Comparison of ENCODE assay signal across 8 cellular contexts in the genomic region with DNA sequence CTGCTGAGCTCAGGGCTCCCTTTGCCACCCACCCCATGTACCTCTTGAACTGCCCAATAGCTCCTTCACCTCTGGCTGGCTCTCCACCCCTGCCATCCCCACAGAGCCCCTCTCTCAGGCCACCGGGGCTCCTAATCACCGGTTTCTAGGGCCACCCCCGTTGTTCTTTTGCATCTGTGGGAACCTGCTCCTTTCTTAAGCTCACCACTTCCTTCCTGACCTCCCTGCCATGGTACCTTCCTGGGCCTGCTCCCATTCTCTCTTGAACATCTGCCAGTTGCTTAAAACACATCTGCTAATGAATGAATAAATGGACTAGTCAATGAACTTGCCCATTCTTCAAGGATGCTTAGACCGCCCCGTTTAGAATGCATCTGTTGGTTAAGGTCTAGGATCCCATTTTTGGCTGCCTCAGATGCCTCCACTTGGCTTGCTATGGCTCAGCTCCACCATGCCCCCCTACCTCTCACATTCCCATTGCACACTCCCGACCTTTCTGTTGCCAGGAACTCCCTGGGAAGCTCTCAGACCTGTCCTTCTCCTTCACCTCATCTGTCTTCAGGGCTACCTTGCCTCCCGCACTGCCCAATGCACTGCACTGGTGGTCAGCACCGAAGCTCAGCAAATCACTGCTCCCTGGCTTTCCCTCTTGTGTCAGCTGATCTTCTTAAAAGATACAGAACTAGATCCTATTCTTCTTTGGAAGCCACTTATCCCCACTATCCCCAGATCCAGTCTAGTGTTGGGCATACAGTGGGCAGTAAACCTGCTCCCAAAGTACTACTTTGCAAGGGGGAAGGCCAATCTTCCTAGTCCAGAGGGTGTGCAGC. TPM values are rescaled to one million over a fixed set of nuclear protein-coding genes. Genes with fewer than 3 reads are reported as not detected.
DNase-seq lines count a peak whose midpoint lies in the region; ATAC-seq and TF ChIP-seq lines count a peak whose summit lies in the region.

No MANE protein-coding gene starts in this region.

- H3K9ac ChIP-seq in neural progenitor cell, result no peak overlapping the region

- peaks cover 24% of the 10 kb centered on the region for H3K4me1 ChIP-seq in CD8-positive, alpha-beta memory T cell (ENCODE audit: insufficient read depth, low read length)
- H3K4me1 ChIP-seq in neural progenitor cell, result peaks cover 40% of the 10 kb centered on the region

- POLR2A ChIA-PET in CD8-positive, alpha-beta memory T cell (lab: Charles Lee), result interaction anchor here (0.6 to 0.7 kb wide), 2 partner anchors 10 to 125 kb away, joined by 3 read pairs; no protein-coding TSS in a partner anchor
- POLR2A ChIA-PET in HEK293T (lab: Yijun Ruan, JAX), result interaction anchor here (0.9 to 4.7 kb wide), 4 partner anchors 9 to 121 kb away, joined by 3 to 41 read pairs (median 5); a partner anchor contains a TSS

- no peak for DNase-seq in CD8-positive, alpha-beta memory T cell
- DNase-seq in Kasumi-1 (lab: John Stamatoyannopoulos, UW) (peak; percentile 62 to 65), dorsolateral prefrontal cortex (peak in 1 of 10 donors; percentile 24), neural progenitor cell (ENCODE audit: low spot score) (peak; percentile 4), HEK293T (ENCODE audit: extremely low spot score) (no peak)

- peaks cover 46% of the 10 kb centered on the region for H3F3A ChIP-seq in neural progenitor cell (ENCODE audit: low read depth)

- peak overlapping the region; percentile 44 for H3K4me3 ChIP-seq in CD8-positive, alpha-beta memory T cell (ENCODE audit: low read length)
- H3K4me3 ChIP-seq in dorsolateral prefrontal cortex (peak overlapping the region in 38 of 59 donors; percentile 5 to 60 (median 48)), neural progenitor cell (peak overlapping the region; percentile 27)

- peak overlapping the region in 6 of 8 donors; percentile 2 to 75 (median 64) for H3K27ac Mint-ChIP-seq in CD8-positive, alpha-beta memory T cell
- peak overlapping the region; percentile 97 for H3K27ac Mint-ChIP-seq in neural progenitor cell

- intact Hi-C loops in dorsolateral prefrontal cortex (cut with DNase I), result no loop called here

- no peaks in the 10 kb centered on the region for H3K9me3 Mint-ChIP-seq in CD8-positive, alpha-beta memory T cell
- H3K9me3 Mint-ChIP-seq in neural progenitor cell, result no peaks in the 10 kb centered on the region

- H3K9me3 ChIP-seq in CD8-positive, alpha-beta memory T cell (ENCODE audit: low read length), result no peaks in the 10 kb centered on the region
- H3K9me3 ChIP-seq in neural progenitor cell (ENCODE audit: low read depth), result no peaks in the 10 kb centered on the region

- peaks cover 98% of the 10 kb centered on the region for H4K20me1 ChIP-seq in neural progenitor cell (ENCODE audit: low read depth)

- H3K27me3 Mint-ChIP-seq in CD8-positive, alpha-beta memory T cell, result peaks cover 2 to 11% of the 10 kb centered on the region in 2 donors
- H3K27me3 Mint-ChIP-seq in neural progenitor cell (ENCODE audit: insufficient read depth, low read depth), result peaks cover 4% of the 10 kb centered on the region

- no peak overlapping the region for H3K27ac ChIP-seq in CD8-positive, alpha-beta memory T cell (ENCODE audit: low read depth, low read length)
- peak overlapping the region; percentile 80 to 100 (median 100) for H3K27ac ChIP-seq in dorsolateral prefrontal cortex
- peak overlapping the region; percentile 77 for H3K27ac ChIP-seq in neural progenitor cell

- no peaks in the 10 kb centered on the region for H3K36me3 Mint-ChIP-seq in CD8-positive, alpha-beta memory T cell
- H3K36me3 Mint-ChIP-seq in neural progenitor cell, result peaks cover 48% of the 10 kb centered on the region

- H3K4me2 ChIP-seq in neural progenitor cell, result peak overlapping the region; percentile 75

- peaks cover 70% of the 10 kb centered on the region for H3K79me2 ChIP-seq in neural progenitor cell (ENCODE audit: low read depth)

- H2AFZ ChIP-seq in neural progenitor cell (replicated peaks), result no peak overlapping the region

- H3K4me1 Mint-ChIP-seq in CD8-positive, alpha-beta memory T cell, result peaks cover 26 to 30% (median 26%) of the 10 kb centered on the region in 3 donors
- H3K4me1 Mint-ChIP-seq in neural progenitor cell, result peaks cover 51% of the 10 kb centered on the region

- CTCF ChIA-PET in CD8-positive, alpha-beta memory T cell (lab: Charles Lee), result interaction anchor here (0.8 to 3.3 kb wide), 5 partner anchors 11 to 152 kb away, joined by 3 to 9 read pairs (median 3); no protein-coding TSS in a partner anchor
- CTCF ChIA-PET in HEK293T (lab: Yijun Ruan, JAX), result interaction anchor here (0.7 to 2.6 kb wide), 4 partner anchors 10 to 57 kb away, joined by 3 to 13 read pairs (median 3); no protein-coding TSS in a partner anchor

- H3K4me3 Mint-ChIP-seq in CD8-positive, alpha-beta memory T cell, result peak overlapping the region; percentile 43 to 84 (median 77)
- peak overlapping the region; percentile 38 for H3K4me3 Mint-ChIP-seq in neural progenitor cell

- no peaks in the 10 kb centered on the region for H3K36me3 ChIP-seq in CD8-positive, alpha-beta memory T cell (ENCODE audit: insufficient read depth, low read length)
- H3K36me3 ChIP-seq in neural progenitor cell, result peaks cover 16% of the 10 kb centered on the region

- TF ChIP-seq CTCF in dorsolateral prefrontal cortex (IDR thresholded peaks at IDR 0.05 in 54 of 56, conservative IDR thresholded peaks at IDR 0.05 in 2 of 56; ENCODE audit: low read depth in 1 of 56, partially characterized antibody in 56 of 56) (no peak), neural progenitor cell (IDR thresholded peaks at IDR 0.05) (no peak)

- no peaks in the 10 kb centered on the region for H3K27me3 ChIP-seq in CD8-positive, alpha-beta memory T cell (ENCODE audit: insufficient read depth, low read length, poor library complexity, severe bottlenecking)
- no peaks in the 10 kb centered on the region for H3K27me3 ChIP-seq in dorsolateral prefrontal cortex
- no peaks in the 10 kb centered on the region for H3K27me3 ChIP-seq in neural progenitor cell

- ATAC-seq in HG02642 (IDR thresholded peaks at IDR 0.05; ENCODE audit: poor library complexity, unreplicated experiment), result no peak
- ATAC-seq in GM18861 (IDR thresholded peaks at IDR 0.05; ENCODE audit: unreplicated experiment), result no peak
- ATAC-seq in GM21515 (IDR thresholded peaks at IDR 0.05; ENCODE audit: unreplicated experiment), result no peak

TF ChIP-seq in HEK293T, 16 proteins besides CTCF, POLR2A, EP300 and RAD21:
- TF ChIP-seq CTBP1 (IDR thresholded peaks at IDR 0.05; ENCODE audit: borderline replicate concordance), result no peak
- no peak for TF ChIP-seq FOXM1 (IDR thresholded peaks at IDR 0.05; ENCODE audit: borderline replicate concordance)
- no peak for TF ChIP-seq LEF1 (IDR thresholded peaks at IDR 0.05; ENCODE audit: borderline replicate concordance)
- TF ChIP-seq L3MBTL2 (conservative IDR thresholded peaks at IDR 0.05), result no peak
- TF ChIP-seq, protein P1, sequence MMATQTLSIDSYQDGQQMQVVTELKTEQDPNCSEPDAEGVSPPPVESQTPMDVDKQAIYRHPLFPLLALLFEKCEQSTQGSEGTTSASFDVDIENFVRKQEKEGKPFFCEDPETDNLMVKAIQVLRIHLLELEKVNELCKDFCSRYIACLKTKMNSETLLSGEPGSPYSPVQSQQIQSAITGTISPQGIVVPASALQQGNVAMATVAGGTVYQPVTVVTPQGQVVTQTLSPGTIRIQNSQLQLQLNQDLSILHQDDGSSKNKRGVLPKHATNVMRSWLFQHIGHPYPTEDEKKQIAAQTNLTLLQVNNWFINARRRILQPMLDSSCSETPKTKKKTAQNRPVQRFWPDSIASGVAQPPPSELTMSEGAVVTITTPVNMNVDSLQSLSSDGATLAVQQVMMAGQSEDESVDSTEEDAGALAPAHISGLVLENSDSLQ (IDR thresholded peaks at IDR 0.05), result no peak
- TF ChIP-seq ELF4 (IDR thresholded peaks at IDR 0.05), result no peak
- TF ChIP-seq HDGF (IDR thresholded peaks at IDR 0.05; ENCODE audit: borderline replicate concordance), result no peak
- no peak for TF ChIP-seq ARNT (IDR thresholded peaks at IDR 0.05)
- TF ChIP-seq SP1 (IDR thresholded peaks at IDR 0.05), result no peak

RNA-seq across cellular contexts. Expression of a gene that starts 9.1 kb away (rescaled TPM):
- total RNA-seq in CD8-positive, alpha-beta memory T cell, result not detected
- polyA plus RNA-seq in CD8-positive, alpha-beta memory T cell, result 0.10 TPM
- 100 to 1,000 TPM in 24 of 120 experiments, 10 to 100 TPM in 96; 43.1 to 220 (median 75.3) TPM for total RNA-seq in dorsolateral prefrontal cortex
- 62.9 and 121 TPM in 2 replicates for total RNA-seq in neural progenitor cell (ENCODE audit: low replicate concordance)

Comparison
In these comparisons a context has a peak if more than half of its experiments do, and no peak if none do; other contexts are left out.
1. DNase-seq: peak in Kasumi-1 (2 of 2) and neural progenitor cell (single experiment); none in CD8-positive, alpha-beta memory T cell (0 of 5) and HEK293T (single experiment).
2. RNA of a gene that starts 9.1 kb away (total RNA-seq): 43.1 to 220 TPM in dorsolateral prefrontal cortex and 62.9 to 121 TPM in neural progenitor cell; not detected in CD8-positive, alpha-beta memory T cell; every median in the first group is over 10 times any median in the second.
3. Peak in every context shown above with its lines, with median percentiles within 50 percentile points of each other: H3K4me3 ChIP-seq.